Comparison of ENCODE assay signal across 9 cellular contexts in genomic region chr4:107519057-107519456, GRCh38.
DNase-seq lines count a peak whose midpoint lies in the region; ATAC-seq and TF ChIP-seq lines count a peak whose summit lies in the region.
"Had no signal": no experiment of that assay in that cellular context is flagged by ENCODE, and none has a peak within 500 bp of the region (broad histone marks: within the 10 kb centered on the region; RNA-seq: fewer than 3 reads in every experiment).

No MANE protein-coding gene starts in this region.

- ATAC-seq in HG03521 (IDR thresholded peaks at IDR 0.05; ENCODE audit: unreplicated experiment) (no peak), HG03159 (IDR thresholded peaks at IDR 0.05; ENCODE audit: unreplicated experiment) (no peak)

- H4K20me1 ChIP-seq in MM.1S (ENCODE audit: insufficient read depth, low read length) (no peaks in the 10 kb centered on the region), osteoblast (ENCODE audit: insufficient read depth, low read length) (no peaks in the 10 kb centered on the region)

- TF ChIP-seq CTCF in MM.1S (IDR thresholded peaks at IDR 0.05; ENCODE audit: low read length) (peak; percentile 61), choroid plexus epithelial cell (conservative IDR thresholded peaks at IDR 0.05; ENCODE audit: low read depth, low read length) (peak; percentile 57), osteoblast (IDR thresholded peaks at IDR 0.05; ENCODE audit: extremely low read depth, low read depth, low read length) (peak; percentile 36)

- DNase-seq in ELF-1 (ENCODE audit: low read depth, low spot score) (peak; percentile 10), MM.1S (peak; percentile 42), choroid plexus epithelial cell (ENCODE audit: low read depth) (peak; percentile 58), osteoblast (ENCODE audit: insufficient read length, low spot score, missing footprints) (peak; percentile 1), GOT3 (lab: John Stamatoyannopoulos, UW) (no peak), OCI-M2 (lab: John Stamatoyannopoulos, UW; ENCODE audit: unreplicated experiment) (no peak)

- H3K4me2 ChIP-seq in MM.1S (ENCODE audit: low read depth, low read length) (no peak overlapping the region), osteoblast (ENCODE audit: insufficient read depth, low read length) (no peak overlapping the region)

- H2AFZ ChIP-seq in MM.1S (ENCODE audit: low read length): no peak overlapping the region
- H2AFZ ChIP-seq in osteoblast (ENCODE audit: low read length): no peak overlapping the region

- H3K9me2 ChIP-seq in MM.1S (replicated peaks; ENCODE audit: insufficient read depth, low read length): no peaks in the 10 kb centered on the region

- H3F3A ChIP-seq in MM.1S (ENCODE audit: insufficient read depth, low read length): no peaks in the 10 kb centered on the region

- H3K4me3 ChIP-seq in MM.1S (ENCODE audit: low read length) (no peak overlapping the region), choroid plexus epithelial cell (ENCODE audit: low read depth, low read length) (no peak overlapping the region), osteoblast (ENCODE audit: insufficient read depth, low read length) (no peak overlapping the region)

- H3K79me2 ChIP-seq in MM.1S (ENCODE audit: low read length) (no peaks in the 10 kb centered on the region), osteoblast (ENCODE audit: insufficient read depth, low read length) (no peaks in the 10 kb centered on the region)

- no peaks in the 10 kb centered on the region for H3K36me3 ChIP-seq in MM.1S (replicated peaks; ENCODE audit: insufficient read depth, low read length)
- H3K36me3 ChIP-seq in osteoblast (ENCODE audit: insufficient read depth, low read length): no peaks in the 10 kb centered on the region
- H3K36me3 ChIP-seq: neutrophil had no signal

- H3K9me3 ChIP-seq in MM.1S (replicated peaks; ENCODE audit: insufficient read depth, low read length) (no peaks in the 10 kb centered on the region), osteoblast (ENCODE audit: low read depth, low read length) (no peaks in the 10 kb centered on the region)
- H3K9me3 ChIP-seq: neutrophil had no signal

- H3K27ac ChIP-seq in MM.1S (ENCODE audit: low read length) (no peak overlapping the region), osteoblast (ENCODE audit: low read depth, low read length) (no peak overlapping the region)
- H3K27ac ChIP-seq: neutrophil had no signal

- H3K9ac ChIP-seq in MM.1S (ENCODE audit: low read length): no peak overlapping the region

- H3K27me3 ChIP-seq in MM.1S (replicated peaks; ENCODE audit: insufficient read depth, low read length): no peaks in the 10 kb centered on the region
- no peaks in the 10 kb centered on the region for H3K27me3 ChIP-seq in osteoblast (ENCODE audit: insufficient read depth, low read length)
- H3K27me3 ChIP-seq: neutrophil had no signal

- no peaks in the 10 kb centered on the region for H3K4me1 ChIP-seq in MM.1S (ENCODE audit: low read length)
- no peaks in the 10 kb centered on the region for H3K4me1 ChIP-seq in osteoblast (ENCODE audit: insufficient read depth, low read length)

Comparison
In these comparisons a context has a peak if more than half of its experiments do, and no peak if none do; other contexts are left out.
1. DNase-seq: peak in ELF-1 (single experiment), MM.1S (single experiment), choroid plexus epithelial cell (single experiment) and osteoblast (single experiment); none in GOT3 (single experiment) and OCI-M2 (single experiment).
2. Peak in every context shown above with its lines, with median percentiles within 50 percentile points of each other: CTCF ChIP-seq.